ENCODE assay signal across 1 cellular context in genomic region chr20:61990484-61990883, GRCh38.
TF ChIP-seq lines count a peak whose summit lies in the region.

No MANE protein-coding gene starts in this region.

TF ChIP-seq in H1, 55 proteins besides CTCF, POLR2A, EP300 and RAD21 (continued from another document):
- TF ChIP-seq CHD7 (IDR thresholded peaks at IDR 0.05; ENCODE audit: insufficient replicate concordance, low read length) (no peak), CREB1 (IDR thresholded peaks at IDR 0.05) (no peak), ASH2L (IDR thresholded peaks at IDR 0.05; ENCODE audit: low read length) (no peak), CTBP2 (IDR thresholded peaks at IDR 0.05; ENCODE audit: borderline replicate concordance, insufficient read depth, insufficient read length, low read length) (no peak), GTF2F1 (IDR thresholded peaks at IDR 0.05; ENCODE audit: borderline replicate concordance, low read depth, low read length) (no peak), SAP30 (IDR thresholded peaks at IDR 0.05; ENCODE audit: insufficient read depth, insufficient replicate concordance, low read length) (no peak), CBX8 (IDR thresholded peaks at IDR 0.05; ENCODE audit: borderline replicate concordance, low read depth, low read length) (no peak)
